In genomic region chr12:48631071-48631470, GRCh38 we compare ENCODE assay signal across 18 cellular contexts. TPM values are rescaled to one million over a fixed set of nuclear protein-coding genes. Genes with fewer than 3 reads are reported as not detected.
DNase-seq lines count a peak whose midpoint lies in the region; ATAC-seq and TF ChIP-seq lines count a peak whose summit lies in the region.
"Had no signal": no experiment of that assay in that cellular context is flagged by ENCODE, and none has a peak within 500 bp of the region (broad histone marks: within the 10 kb centered on the region; RNA-seq: fewer than 3 reads in every experiment).

No MANE protein-coding gene starts in this region.

- H3K4me3 ChIP-seq in PC-9: no peak overlapping the region
- no peak overlapping the region for H3K4me3 ChIP-seq in neuronal stem cell (ENCODE audit: low read length in 2 of 2)
- H3K4me3 ChIP-seq in A673 (ENCODE audit: low read depth, low read length, poor library complexity, severe bottlenecking): no peak overlapping the region
- no peak overlapping the region for H3K4me3 ChIP-seq in ovary
- H3K4me3 ChIP-seq: A549, GM23248 had no signal

- TF ChIP-seq POLR2A in ovary (IDR thresholded peaks at IDR 0.05): no peak

- H3K27me3 ChIP-seq in PC-9 (ENCODE audit: insufficient read depth, low read depth): peaks cover 15% of the 10 kb centered on the region; the same call in 1 of the 2 replicates
- peaks cover 0 to 3% (median 0%) of the 10 kb centered on the region in 3 experiments for H3K27me3 ChIP-seq in neuronal stem cell (ENCODE audit: control insufficient read depth in 3 of 3, insufficient read depth in 3 of 3, low read depth in 1 of 3, low read length in 3 of 3)
- peaks cover 7% of the 10 kb centered on the region for H3K27me3 ChIP-seq in A673 (replicated peaks; ENCODE audit: insufficient read depth, low read depth, low read length, poor library complexity)
- no peaks in the 10 kb centered on the region for H3K27me3 ChIP-seq in ovary

- H3K36me3 ChIP-seq in PC-9 (ENCODE audit: low read depth): no peaks in the 10 kb centered on the region
- no peaks in the 10 kb centered on the region for H3K36me3 ChIP-seq in neuronal stem cell (replicated peaks in 1 of 2; ENCODE audit: control insufficient read depth in 2 of 2, insufficient read depth in 2 of 2, low read length in 2 of 2)
- no peaks in the 10 kb centered on the region for H3K36me3 ChIP-seq in A673 (ENCODE audit: insufficient read depth, low read length, poor library complexity, severe bottlenecking)
- H3K36me3 ChIP-seq in ovary: no peaks in the 10 kb centered on the region

- TF ChIP-seq EP300 in ovary (IDR thresholded peaks at IDR 0.05): no peak

- no peak overlapping the region for H3K27ac ChIP-seq in PC-9
- peak overlapping the region; percentile 48 for H3K27ac ChIP-seq in neuronal stem cell (replicated peaks; ENCODE audit: low read length)
- no peak overlapping the region for H3K27ac ChIP-seq in A673 (ENCODE audit: low read depth, low read length, poor library complexity, severe bottlenecking)
- H3K27ac ChIP-seq in ovary: no peak overlapping the region
- H3K27ac ChIP-seq: A549, GM23248, HL-60 had no signal

- no peak for TF ChIP-seq CTCF in PC-9 (conservative IDR thresholded peaks at IDR 0.05)
- no peak for TF ChIP-seq CTCF in A673 (conservative IDR thresholded peaks at IDR 0.05; ENCODE audit: low read depth, low read length)
- TF ChIP-seq CTCF in ovary (IDR thresholded peaks at IDR 0.05): no peak

- no peak overlapping the region for H3K4ac ChIP-seq in neuronal stem cell (ENCODE audit: low read length)

- no peak overlapping the region for H4K8ac ChIP-seq in neuronal stem cell (ENCODE audit: low read depth, low read length)

- H4K20me1 ChIP-seq in PC-9 (ENCODE audit: insufficient read depth): no peaks in the 10 kb centered on the region

- no peak overlapping the region for H3K23ac ChIP-seq in neuronal stem cell (ENCODE audit: low read depth, low read length, poor library complexity)

- POLR2A ChIA-PET in PC-9 (lab: Charles Lee; ENCODE audit: unreplicated experiment): no interaction called here
- POLR2A ChIA-PET in A673 (lab: Charles Lee; ENCODE audit: low non-redundant PET): no interaction called here

- no peak overlapping the region for H2BK12ac ChIP-seq in neuronal stem cell (ENCODE audit: low read length)

- intact Hi-C loops in PC-9 (cut with micrococcal nuclease; ENCODE audit: unreplicated experiment) (no loop called here), A673 (cut with micrococcal nuclease; ENCODE audit: unreplicated experiment) (no loop called here), ovary (cut with DNase I) (no loop called here)

- H3K9ac ChIP-seq in neuronal stem cell (ENCODE audit: low read depth, low read length, poor library complexity): no peak overlapping the region
- H3K9ac ChIP-seq: GM23248 had no signal

- no peaks in the 10 kb centered on the region for H3K79me1 ChIP-seq in neuronal stem cell (ENCODE audit: low read depth, low read length)

- H3K4me2 ChIP-seq in PC-9 (no peak overlapping the region), neuronal stem cell (ENCODE audit: insufficient read depth, low read length, poor library complexity, severe bottlenecking) (no peak overlapping the region)
- H3K4me2 ChIP-seq: A549 had no signal

- no peak for ATAC-seq in GM21576 (IDR thresholded peaks at IDR 0.05; ENCODE audit: unreplicated experiment)
- ATAC-seq: A549; CD8-positive, alpha-beta T cell; HCT116 had no signal

- H3K9me2 ChIP-seq in PC-9 (ENCODE audit: insufficient read depth): no peaks in the 10 kb centered on the region

- H3K18ac ChIP-seq in neuronal stem cell (ENCODE audit: low read length): no peak overlapping the region

- CTCF ChIA-PET in PC-9 (lab: Charles Lee) (no interaction called here), A673 (lab: Charles Lee) (no interaction called here)

- H3K79me2 ChIP-seq in PC-9 (ENCODE audit: low read depth): no peaks in the 10 kb centered on the region

- H2BK120ac ChIP-seq in neuronal stem cell (ENCODE audit: low read depth, low read length): no peak overlapping the region

- H3K4me1 ChIP-seq in PC-9 (replicated peaks; ENCODE audit: insufficient read depth) (no peaks in the 10 kb centered on the region), neuronal stem cell (ENCODE audit: control insufficient read depth in 2 of 2, insufficient read depth in 1 of 2, low read depth in 1 of 2, low read length in 2 of 2) (peaks cover 3 to 8% of the 10 kb centered on the region in 2 donors), A673 (ENCODE audit: insufficient read depth, low read length, poor library complexity, severe bottlenecking) (no peaks in the 10 kb centered on the region), ovary (ENCODE audit: insufficient read depth) (no peaks in the 10 kb centered on the region)
- H3K4me1 ChIP-seq: A549 had no signal

- DNase-seq in PC-9 (peak; percentile 11 to 39), islet precursor cell (peak; percentile 87), neuronal stem cell (ENCODE audit: low spot score) (peak; percentile 0), anterior cingulate cortex (lab: John Stamatoyannopoulos, UW) (no peak), A673 (ENCODE audit: low spot score) (no peak), ovary (no peak)
- DNase-seq: CD8-positive, alpha-beta T cell; COR-L47; DMS153; DMS79 treated with DMSO at 0.1 percent for 48 hours; EL; GDM1; GM23248; IMR-90 had no signal

- H2AK5ac ChIP-seq in neuronal stem cell (ENCODE audit: low read depth, low read length): no peak overlapping the region

- H3K9me3 ChIP-seq in PC-9 (ENCODE audit: insufficient read depth, low read depth) (no peaks in the 10 kb centered on the region), neuronal stem cell (replicated peaks in 1 of 2; ENCODE audit: control insufficient read depth in 2 of 2, insufficient read depth in 1 of 2, low read depth in 1 of 2, low read length in 2 of 2) (no peaks in the 10 kb centered on the region), A673 (ENCODE audit: low read depth, low read length, poor library complexity, severe bottlenecking) (no peaks in the 10 kb centered on the region), ovary (no peaks in the 10 kb centered on the region)
- H3K9me3 ChIP-seq: A549 had no signal

- no peak overlapping the region for H2AFZ ChIP-seq in PC-9
- no peak overlapping the region for H2AFZ ChIP-seq in neuronal stem cell (ENCODE audit: low read length)
- H2AFZ ChIP-seq: GM23248 had no signal

- BruUV-seq in PC-9 (replicated peaks; lab: Mats Ljungman, UMichigan) (no TSS peak), A673 (replicated peaks; lab: Mats Ljungman, UMichigan) (no TSS peak)

- H3K14ac ChIP-seq in neuronal stem cell (ENCODE audit: low read length): no peak overlapping the region

- no CpG with 5 or more reads among the region's 1 CpG for WGBS in neuronal stem cell (ENCODE audit: extremely low coverage in 2 of 2, insufficient read length in 2 of 2, insufficient replicate concordance in 1 of 2), 2 donors
- 59 to 68% (median 60%) methylated on average over 1 of the region's 1 CpG for WGBS in ovary, 3 donors

- no peak overlapping the region for H4K91ac ChIP-seq in neuronal stem cell (ENCODE audit: low read depth, low read length, poor library complexity)

- no peak overlapping the region for H2BK5ac ChIP-seq in neuronal stem cell (ENCODE audit: low read length)

- H3F3A ChIP-seq in PC-9 (ENCODE audit: insufficient read depth, low read depth): no peaks in the 10 kb centered on the region

- no peak overlapping the region for H2BK15ac ChIP-seq in neuronal stem cell (ENCODE audit: low read length)

RNA-seq across cellular contexts. Expression of gene KANSL2, which starts 51.0 kb away (rescaled TPM):
- total RNA-seq in PC-9 (2021): 21.8 and 28.2 TPM in 2 replicates
- 30.8 TPM for polyA plus RNA-seq in neuronal stem cell (2013, experiment 1 of 2)
- 32.6 TPM for polyA plus RNA-seq in neuronal stem cell (2013, experiment 2 of 2)
- 46.9 and 51.4 TPM in 2 replicates for total RNA-seq in A673 (2021)
- total RNA-seq in ovary: 10 to 100 TPM; 27.5 to 54.1 (median 38.1) TPM
- polyA plus RNA-seq in ovary: 10 to 100 TPM; 33.7 to 35.4 TPM

Comparison
In these comparisons a context has a peak if more than half of its experiments do, and no peak if none do; other contexts are left out.
1. DNase-seq: peak in PC-9 (2 of 2), islet precursor cell (single experiment) and neuronal stem cell (single experiment); none in anterior cingulate cortex (0 of 58), A673 (single experiment) and ovary (0 of 5).